In genomic region chr5:151743535-151743934, GRCh38 we compare ENCODE assay signal across 17 cellular contexts. TPM values are rescaled to one million over a fixed set of nuclear protein-coding genes. Genes with fewer than 3 reads are reported as not detected.
DNase-seq lines count a peak whose midpoint lies in the region; ATAC-seq and TF ChIP-seq lines count a peak whose summit lies in the region.
"Had no signal": no experiment of that assay in that cellular context is flagged by ENCODE, and none has a peak within 500 bp of the region (broad histone marks: within the 10 kb centered on the region; RNA-seq: fewer than 3 reads in every experiment).

No MANE protein-coding gene starts in this region.

- no peak for ATAC-seq in T-helper 17 cell
- no peak for ATAC-seq in foreskin keratinocyte
- ATAC-seq in lower lobe of right lung = no peak

- no peaks in the 10 kb centered on the region for H3K9me2 ChIP-seq in GM23248 (ENCODE audit: insufficient read depth)

- peaks cover 27% of the 10 kb centered on the region for H3K79me2 ChIP-seq in GM23248 (ENCODE audit: insufficient read depth)

- no peak overlapping the region for H3K4me2 ChIP-seq in GM23248 (ENCODE audit: unreplicated experiment)

- peak overlapping the region; percentile 83 for H3K27ac ChIP-seq in GM23248
- no peak overlapping the region for H3K27ac ChIP-seq in foreskin keratinocyte
- H3K27ac ChIP-seq in lower lobe of right lung = no peak overlapping the region
- H3K27ac ChIP-seq: heart right ventricle, Peyer's patch, right lobe of liver, suprapubic skin had no signal

- in situ Hi-C loops in GM23248 (cut with MboI) = loop anchor here (5.0 kb wide), 1 partner anchor 81 kb away; no protein-coding TSS in a partner anchor

- H3K27me3 Mint-ChIP-seq in T-helper 17 cell = no peaks in the 10 kb centered on the region
- H3K27me3 Mint-ChIP-seq: CD4-positive, alpha-beta T cell had no signal

- H3K27me3 ChIP-seq in GM23248 (replicated peaks; ENCODE audit: insufficient read depth) = no peaks in the 10 kb centered on the region
- no peaks in the 10 kb centered on the region for H3K27me3 ChIP-seq in foreskin keratinocyte
- no peaks in the 10 kb centered on the region for H3K27me3 ChIP-seq in lower lobe of right lung (ENCODE audit: low read depth)
- H3K27me3 ChIP-seq: esophagus muscularis mucosa, heart right ventricle, Peyer's patch, right lobe of liver, suprapubic skin had no signal

- intact Hi-C loops in lower lobe of right lung (cut with DNase I) = loop anchor here (5.0 kb wide), 1 partner anchor 86 kb away; no protein-coding TSS in a partner anchor

- DNase-seq in GM23248 (peak; percentile 38), T-helper 17 cell (no peak), foreskin keratinocyte (no peak), superior temporal gyrus (ENCODE audit: extremely low spot score) (peak; percentile 56), NCI-H2196 (lab: John Stamatoyannopoulos, UW; ENCODE audit: unreplicated experiment) (no peak), lower lobe of right lung (no peak)
- DNase-seq in stimulated activated CD4-positive, alpha-beta T cell treated with anti-CD3 and anti-CD28 coated beads, Interleukin-2, amount 100 ng/mL, for 48 hours = no peak
- DNase-seq: CD4-positive, alpha-beta T cell; cortex of kidney; heart right ventricle; kidney; NCI-H2029; right lobe of liver; stimulated activated CD4-positive, alpha-beta T cell treated with anti-CD3 and anti-CD28 coated beads, Interleukin-1b, Interleukin-23, amount 100 ng/mL, for 48 hours had no signal

- no peaks in the 10 kb centered on the region for H4K20me1 ChIP-seq in GM23248 (ENCODE audit: insufficient read depth)

- no peak overlapping the region for H3K4me3 Mint-ChIP-seq in T-helper 17 cell
- H3K4me3 Mint-ChIP-seq: CD4-positive, alpha-beta T cell had no signal

- no peak overlapping the region for H3K4me3 ChIP-seq in GM23248
- H3K4me3 ChIP-seq in lower lobe of right lung = no peak overlapping the region
- H3K4me3 ChIP-seq: esophagus muscularis mucosa, heart right ventricle, Peyer's patch, right lobe of liver, suprapubic skin had no signal

- peaks cover 76% of the 10 kb centered on the region for H3F3A ChIP-seq in GM23248 (ENCODE audit: insufficient read depth)

- peaks cover 29% of the 10 kb centered on the region for H3K4me1 Mint-ChIP-seq in T-helper 17 cell

- peaks cover 3% of the 10 kb centered on the region; the same call in 1 of the 2 replicates for H3K36me3 ChIP-seq in GM23248 (ENCODE audit: low read depth)
- peaks cover 48% of the 10 kb centered on the region for H3K36me3 ChIP-seq in lower lobe of right lung

- H3K4me1 ChIP-seq in GM23248 (ENCODE audit: insufficient read depth) (peaks cover 70% of the 10 kb centered on the region), foreskin keratinocyte (peaks cover 63% of the 10 kb centered on the region), lower lobe of right lung (peaks cover 39% of the 10 kb centered on the region)

- H3K27ac Mint-ChIP-seq in T-helper 17 cell = peak overlapping the region; percentile 85

- TF ChIP-seq CTCF in foreskin keratinocyte (conservative IDR thresholded peaks at IDR 0.05) = peak; percentile 34
- TF ChIP-seq CTCF in lower lobe of right lung (IDR thresholded peaks at IDR 0.05) = no peak

- peaks cover 5% of the 10 kb centered on the region for H3K36me3 Mint-ChIP-seq in T-helper 17 cell (ENCODE audit: low read depth)

- no peak overlapping the region for H3K9ac ChIP-seq in GM23248

- H2AFZ ChIP-seq in GM23248 = no peak overlapping the region

- WGBS in GM23248 (ENCODE audit: low coverage in 1 of 2, low lambda C conversion rate in 2 of 2, missing lambda C conversion rate in 2 of 2), 2 experiments = 98 to 100% methylated on average over 1 of the region's 1 CpG

- H3K9me3 ChIP-seq in GM23248 (ENCODE audit: low read depth) (no peaks in the 10 kb centered on the region), T-helper 17 cell (ENCODE audit: control insufficient read depth, low read length, poor library complexity, severe bottlenecking) (no peaks in the 10 kb centered on the region), lower lobe of right lung (no peaks in the 10 kb centered on the region)
- H3K9me3 ChIP-seq: esophagus muscularis mucosa, heart right ventricle, Peyer's patch, right lobe of liver, suprapubic skin had no signal

RNA-seq across cellular contexts. Expression of gene ATOX1, which starts 14.9 kb away (rescaled TPM):
- total RNA-seq in GM23248 (2014; rRNA removed; shearing (Covaris generic)) = 52.2 and 126 TPM in 2 replicates
- 278 and 296 TPM in 2 replicates for polyA plus RNA-seq in GM23248 (2016; fragmentation: Nextera tagmentation; extraction: Ambion mirVana)
- 10 to 100 TPM; 24.3 to 26.1 TPM for total RNA-seq in T-helper 17 cell
- 175 and 202 TPM in 2 replicates for total RNA-seq in foreskin keratinocyte
- polyA plus RNA-seq in foreskin keratinocyte = 352 and 359 TPM in 2 replicates
- total RNA-seq in lower lobe of right lung = 68.2 TPM

RNA-seq across cellular contexts. Expression of gene G3BP1, which starts 28.2 kb away (rescaled TPM):
- total RNA-seq in GM23248 (2014; rRNA removed; shearing (Covaris generic)) = 134 and 153 TPM in 2 replicates
- 189 and 190 TPM in 2 replicates for polyA plus RNA-seq in GM23248 (2016; fragmentation: Nextera tagmentation; extraction: Ambion mirVana)
- total RNA-seq in T-helper 17 cell = 100 to 1,000 TPM; 115 to 117 TPM
- total RNA-seq in foreskin keratinocyte = 270 and 295 TPM in 2 replicates
- 74.1 and 96.7 TPM in 2 replicates for polyA plus RNA-seq in foreskin keratinocyte
- 148 TPM for total RNA-seq in lower lobe of right lung

RNA-seq across cellular contexts. Expression of gene SPARC, which starts 56.8 kb away (rescaled TPM):
- 5,563 and 6,520 TPM in 2 replicates for total RNA-seq in GM23248 (2014; rRNA removed; shearing (Covaris generic))
- 20,092 and 20,398 TPM in 2 replicates for polyA plus RNA-seq in GM23248 (2016; fragmentation: Nextera tagmentation; extraction: Ambion mirVana)
- total RNA-seq in T-helper 17 cell = 100 to 1,000 TPM in 1 of 2 donors, 10 to 100 TPM in 1; 12.5 to 494 TPM
- 459 and 490 TPM in 2 replicates for total RNA-seq in foreskin keratinocyte
- polyA plus RNA-seq in foreskin keratinocyte = 365 and 441 TPM in 2 replicates
- 904 TPM for total RNA-seq in lower lobe of right lung

Comparison
In these comparisons a context has a peak if more than half of its experiments do, and no peak if none do; other contexts are left out.
1. DNase-seq: peak in GM23248 (single experiment) and superior temporal gyrus (single experiment); none in T-helper 17 cell (0 of 3), foreskin keratinocyte (0 of 2), NCI-H2196 (single experiment), stimulated activated CD4-positive, alpha-beta T cell treated with anti-CD3 and anti-CD28 coated beads, Interleukin-2, amount 100 ng/mL, for 48 hours (0 of 2) and lower lobe of right lung (single experiment).